In genomic region chr2:101873543-101873942, GRCh38 we compare ENCODE assay signal across 2 cellular contexts.
TF ChIP-seq lines count a peak whose summit lies in the region.

No MANE protein-coding gene starts in this region.

TF ChIP-seq in SK-N-SH, 30 proteins besides CTCF, POLR2A, EP300 and RAD21 (continued from another document):
- TF ChIP-seq MAX (IDR thresholded peaks at IDR 0.05; ENCODE audit: low read depth), result no peak

TF ChIP-seq in SK-N-SH treated with all-trans-retinoic acid at 6 μM for 48 hours, 23 proteins besides CTCF, POLR2A, EP300 and RAD21 (continued from another document):
- TF ChIP-seq TSHZ2 (CRISPR knock-in tag; IDR thresholded peaks at IDR 0.05), result no peak
- TF ChIP-seq GLIS3 (CRISPR knock-in tag; IDR thresholded peaks at IDR 0.05), result no peak
- TF ChIP-seq CSDC2 (CRISPR knock-in tag; IDR thresholded peaks at IDR 0.05), result no peak
- no peak for TF ChIP-seq RARB (CRISPR knock-in tag; IDR thresholded peaks at IDR 0.05)
